Comparison of ENCODE assay signal across 8 cellular contexts in genomic region chr10:48306265-48306869, GRCh38. TPM values are rescaled to one million over a fixed set of nuclear protein-coding genes. Genes with fewer than 3 reads are reported as not detected.
DNase-seq lines count a peak whose midpoint lies in the region; ATAC-seq, FAIRE-seq and TF ChIP-seq lines count a peak whose summit lies in the region.

TSS of gene MAPK8 (plus strand) at chr10:48306677. CDS start at chr10:48401661, 94,984 bp downstream.

- no peaks in the 10 kb centered on the region for H3K36me3 ChIP-seq in right atrium auricular region

- ATAC-seq in GM18499 (IDR thresholded peaks at IDR 0.05; ENCODE audit: insufficient read depth, unreplicated experiment) (peak; percentile 51), HG02938 (IDR thresholded peaks at IDR 0.05; ENCODE audit: unreplicated experiment) (peak; percentile 79)

- peaks cover 0 to 33% of the 10 kb centered on the region in 2 donors for H3K4me1 ChIP-seq in right atrium auricular region

- peak within 1 kb of the TSS; percentile 89 to 93 for H3K4me3 ChIP-seq in right atrium auricular region

- DNase-seq in NCI-H1694 treated with DMSO at 0.1 percent for 48 hours (lab: John Stamatoyannopoulos, UW): peak; percentile 63
- DNase-seq in T-helper 2 cell: peak; percentile 85 to 95 (median 91)
- peak; percentile 88 for DNase-seq in right atrium auricular region (ENCODE audit: low spot score)
- DNase-seq in pulmonary artery endothelial cell (ENCODE audit: low read depth, low spot score): peak; percentile 47
- DNase-seq in urothelium cell line (ENCODE audit: low spot score): peak; percentile 99

- no peaks in the 10 kb centered on the region for H3K27me3 ChIP-seq in right atrium auricular region

- H3K27ac ChIP-seq in angular gyrus (ENCODE audit: low read depth, low read length) (peak within 1 kb of the TSS; percentile 85), right atrium auricular region (peak within 1 kb of the TSS; percentile 97 to 98)

- no peak for TF ChIP-seq CTCF in right atrium auricular region (IDR thresholded peaks at IDR 0.05)

- peak; percentile 83 for FAIRE-seq in urothelium cell line (lab: Jason Lieb, UNC)

- H3K9me3 ChIP-seq in right atrium auricular region: no peaks in the 10 kb centered on the region

RNA-seq across cellular contexts. Expression of gene MAPK8, which starts in this region (rescaled TPM):
- total RNA-seq in right atrium auricular region (10 to 100 TPM; 22.3 to 26.5 TPM), pulmonary artery endothelial cell (46.9 and 58.4 TPM in 2 replicates)

Comparison
In these comparisons a context has a peak if more than half of its experiments do, and no peak if none do; other contexts are left out.
1. Peak in every context shown above with its lines: DNase-seq, ATAC-seq, H3K4me3 ChIP-seq and H3K27ac ChIP-seq.
2. DNase-seq: peak in every context shown above with its lines; median percentile 99 in urothelium cell line; 91 in T-helper 2 cell; 88 in right atrium auricular region; 63 in NCI-H1694 treated with DMSO at 0.1 percent for 48 hours; 47 in pulmonary artery endothelial cell.